8 cellular contexts compared by ENCODE assay signal in the genomic region with DNA sequence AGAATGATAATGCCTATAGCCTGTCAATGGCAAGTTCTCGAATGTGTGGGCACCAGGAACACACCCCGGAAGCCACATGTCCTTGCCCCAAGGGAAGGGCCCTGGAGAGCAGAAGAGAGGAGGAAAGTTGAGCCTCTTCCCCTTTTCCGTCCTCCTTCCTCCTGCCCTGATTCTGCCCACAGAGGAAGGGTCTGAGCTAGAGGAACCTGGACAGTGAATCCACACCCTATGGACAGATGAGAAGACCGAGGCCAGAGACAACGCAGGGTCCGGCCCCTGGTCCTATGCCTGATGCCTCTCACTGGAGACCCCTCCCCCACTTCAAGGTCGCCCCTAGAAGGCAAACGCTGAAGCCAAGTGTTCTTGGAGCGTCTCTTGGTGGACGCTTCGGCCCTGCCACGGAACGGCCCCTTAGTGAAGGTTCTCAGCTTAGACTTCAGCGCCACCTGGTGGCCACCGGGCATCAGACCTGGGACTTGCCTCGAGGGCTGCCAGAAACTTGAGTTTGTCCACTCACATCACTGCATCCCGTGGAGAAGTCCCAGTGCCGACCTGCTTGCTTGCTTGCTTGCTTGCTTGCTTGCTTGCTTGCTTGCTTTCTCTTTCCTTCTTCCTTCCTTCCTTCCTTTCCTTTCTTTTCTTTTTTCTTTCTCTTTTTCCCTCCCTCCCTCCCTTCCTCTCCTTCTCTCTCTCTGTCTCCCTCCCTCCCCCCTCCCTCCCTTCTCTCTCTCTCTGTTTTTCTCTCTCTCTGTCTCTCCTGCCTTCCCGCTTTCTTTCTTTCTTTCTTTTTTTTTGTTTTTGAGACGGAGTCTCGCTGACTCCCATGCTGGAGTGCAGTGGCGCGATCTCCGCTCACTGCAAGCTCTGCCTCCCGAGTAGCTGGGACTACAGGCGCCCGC.
DNase-seq lines count a peak whose midpoint lies in the region; ATAC-seq lines count a peak whose summit lies in the region.

No MANE protein-coding gene starts in this region.

- ATAC-seq in HG03354 (IDR thresholded peaks at IDR 0.05; ENCODE audit: poor library complexity, severe bottlenecking, unreplicated experiment) (peak; percentile 71), HG02759 (IDR thresholded peaks at IDR 0.05; ENCODE audit: unreplicated experiment) (no peak)
- ATAC-seq in central memory CD8-positive, alpha-beta T cell (replicated peaks; ENCODE audit: extremely low read depth, poor library complexity, severe bottlenecking) = peak; percentile 91

- DNase-seq in EL (peak; percentile 85), NCI-H526 treated with DMSO at 0.1 percent for 48 hours (lab: John Stamatoyannopoulos, UW) (peak; percentile 44), left kidney (ENCODE audit: low read depth, low spot score) (peak; percentile 97)
- DNase-seq in activated CD4-positive, alpha-beta T cell treated with anti-CD3 and anti-CD28 coated beads for 24 hours (ENCODE audit: low read depth in 2 of 2) = peak; percentile 91 to 95
- peak; percentile 81 to 94 for DNase-seq in central memory CD8-positive, alpha-beta T cell (ENCODE audit: low spot score in 2 of 2)
- peak; percentile 96 to 97 for DNase-seq in stimulated activated CD4-positive, alpha-beta T cell treated with anti-CD3 and anti-CD28 coated beads, Interleukin-2, amount 100 ng/mL, for 24 hours

- peak overlapping the region; percentile 63 for H3K4me3 Mint-ChIP-seq in central memory CD8-positive, alpha-beta T cell

- peaks cover 6% of the 10 kb centered on the region for H3K4me1 Mint-ChIP-seq in central memory CD8-positive, alpha-beta T cell

- H3K27me3 Mint-ChIP-seq in central memory CD8-positive, alpha-beta T cell = no peaks in the 10 kb centered on the region

- peaks cover 2% of the 10 kb centered on the region for H3K36me3 Mint-ChIP-seq in central memory CD8-positive, alpha-beta T cell (ENCODE audit: insufficient read depth)

- H3K9me3 Mint-ChIP-seq in central memory CD8-positive, alpha-beta T cell = no peaks in the 10 kb centered on the region

- peak overlapping the region; percentile 85 for H3K27ac Mint-ChIP-seq in central memory CD8-positive, alpha-beta T cell (ENCODE audit: low read depth)

Comparison
In these comparisons a context has a peak if more than half of its experiments do, and no peak if none do; other contexts are left out.
1. DNase-seq: peak in every context shown above with its lines; median percentile 97 in left kidney; 96 in stimulated activated CD4-positive, alpha-beta T cell treated with anti-CD3 and anti-CD28 coated beads, Interleukin-2, amount 100 ng/mL, for 24 hours; 93 in activated CD4-positive, alpha-beta T cell treated with anti-CD3 and anti-CD28 coated beads for 24 hours; 88 in central memory CD8-positive, alpha-beta T cell; 85 in EL; 44 in NCI-H526 treated with DMSO at 0.1 percent for 48 hours.